ENCODE assay signal across 8 cellular contexts in genomic region chr6:116101790-116102189, GRCh38. TPM values are rescaled to one million over a fixed set of nuclear protein-coding genes. Genes with fewer than 3 reads are reported as not detected.
A peak's percentile ranks its signal among the peaks of the same experiment; 100 is the strongest.
DNase-seq lines count a peak whose midpoint lies in the region; ATAC-seq, FAIRE-seq and TF ChIP-seq lines count a peak whose summit lies in the region.

No MANE protein-coding gene starts in this region.

- H4K20me1 ChIP-seq in HepG2 (ENCODE audit: insufficient read depth, low read length), result no peaks in the 10 kb centered on the region

- H3K36me3 Mint-ChIP-seq in activated CD8-positive, alpha-beta memory T cell treated with anti-CD3 and anti-CD28 coated beads, Interleukin-2, amount 10 ng/mL, durations not matched to agents 7 days and 5 days, result peaks cover under 1% of the 10 kb centered on the region

- BruUV-seq in HepG2 (replicated peaks; lab: Mats Ljungman, UMichigan), result TSS peak; percentile 46

- CTCF ChIA-PET in activated CD8-positive, alpha-beta memory T cell treated with anti-CD3 and anti-CD28 coated beads, Interleukin-2, amount 10 ng/mL, durations not matched to agents 7 days and 5 days (lab: Charles Lee), result interaction anchor here (0.7 to 4.4 kb wide), 4 partner anchors 10 to 90 kb away, joined by 3 to 33 read pairs (median 8); no protein-coding TSS in a partner anchor
- CTCF ChIA-PET in HepG2 (lab: Yijun Ruan, JAX; ENCODE audit: low intra/inter-chr PET ratio, low total read pairs), result interaction anchor here (1.1 to 1.8 kb wide), 2 partner anchors 9 to 91 kb away, joined by 4 to 11 read pairs; no protein-coding TSS in a partner anchor

- peak overlapping the region; percentile 85 for H3K4me3 Mint-ChIP-seq in activated CD8-positive, alpha-beta memory T cell treated with anti-CD3 and anti-CD28 coated beads, Interleukin-2, amount 10 ng/mL, durations not matched to agents 7 days and 5 days

- ATAC-seq in activated CD8-positive, alpha-beta memory T cell treated with anti-CD3 and anti-CD28 coated beads, Interleukin-2, amount 10 ng/mL, durations not matched to agents 7 days and 5 days, result no peak
- no peak for ATAC-seq in HepG2
- ATAC-seq in HG03520 (IDR thresholded peaks at IDR 0.05; ENCODE audit: unreplicated experiment), result no peak
- ATAC-seq in HG02885 (IDR thresholded peaks at IDR 0.05; ENCODE audit: poor library complexity, unreplicated experiment), result no peak

- peaks cover 54% of the 10 kb centered on the region for H3K4me1 Mint-ChIP-seq in activated CD8-positive, alpha-beta memory T cell treated with anti-CD3 and anti-CD28 coated beads, Interleukin-2, amount 10 ng/mL, durations not matched to agents 7 days and 5 days

- 46% methylated on average over 2 of the region's 2 CpGs for WGBS in HepG2 (ENCODE audit: low lambda C conversion rate)
- WGBS in thyroid gland, 2 donors, result 78 to 81% methylated on average over 2 of the region's 2 CpGs

- H3K36me3 ChIP-seq in adipocyte (ENCODE audit: control insufficient read depth, insufficient read depth, low read length, severe bottlenecking) (no peaks in the 10 kb centered on the region), HepG2 (replicated peaks in 1 of 2; ENCODE audit: control insufficient read depth in 1 of 2, insufficient read depth in 2 of 2, low read length in 2 of 2) (no peaks in the 10 kb centered on the region), thyroid gland (no peaks in the 10 kb centered on the region)

- H3K27ac Mint-ChIP-seq in activated CD8-positive, alpha-beta memory T cell treated with anti-CD3 and anti-CD28 coated beads, Interleukin-2, amount 10 ng/mL, durations not matched to agents 7 days and 5 days, result peak overlapping the region; percentile 89

- H3K4me1 ChIP-seq in adipocyte (ENCODE audit: control insufficient read depth, insufficient read depth, low read length) (peaks cover 32% of the 10 kb centered on the region), HepG2 (ENCODE audit: insufficient read depth, low read length) (peaks cover 73% of the 10 kb centered on the region), thyroid gland (peaks cover 8 to 26% of the 10 kb centered on the region in 2 donors)

- DNase-seq in activated CD8-positive, alpha-beta memory T cell treated with anti-CD3 and anti-CD28 coated beads, Interleukin-2, amount 10 ng/mL, durations not matched to agents 7 days and 5 days, result no peak
- no peak for DNase-seq in activated CD8-positive, alpha-beta memory T cell treated with anti-CD3 and anti-CD28 coated beads, Interleukin-2, amount 50 U/mL, for 4 hours
- no peak for DNase-seq in adipocyte (ENCODE audit: low read depth)
- no peak for DNase-seq in HepG2 (ENCODE audit: low spot score)
- DNase-seq in thyroid gland, result no peak
- no peak for DNase-seq in RCC 7860 (ENCODE audit: low spot score)

- peaks cover 25% of the 10 kb centered on the region for H3K79me2 ChIP-seq in HepG2 (ENCODE audit: insufficient read depth, low read length)

- TF ChIP-seq CTCF in HepG2 (CRISPR knock-in tag; IDR thresholded peaks at IDR 0.05) (no peak), thyroid gland (IDR thresholded peaks at IDR 0.05) (no peak)

- H3K9ac ChIP-seq in adipocyte (ENCODE audit: low read length), result peak overlapping the region; percentile 93
- peak overlapping the region; percentile 87 for H3K9ac ChIP-seq in HepG2 (ENCODE audit: insufficient read depth, low read depth, low read length)

- POLR2A ChIA-PET in HepG2 (lab: Yijun Ruan, JAX), result interaction anchor here (2.1 to 4.1 kb wide), 4 partner anchors 10 to 90 kb away, joined by 14 to 51 read pairs (median 21); partner anchors contain the start of gene FRK

- in situ Hi-C loops in HepG2 (cut with HindIII; ENCODE audit: extremely low pct_ligation_motif_present, low pct_unique_long_range_greater_than_20kb), result no loop called here

- H3K4me2 ChIP-seq in HepG2 (ENCODE audit: low read depth, low read length), result peak overlapping the region; percentile 86

- no peaks in the 10 kb centered on the region for H3K9me3 ChIP-seq in adipocyte (ENCODE audit: control insufficient read depth, low read length)
- peaks cover under 1% of the 10 kb centered on the region; the same call in 1 of the 2 replicates for H3K9me3 ChIP-seq in HepG2 (ENCODE audit: low read length)
- H3K9me3 ChIP-seq in thyroid gland, result no peaks in the 10 kb centered on the region

- intact Hi-C loops in HepG2 (cut with micrococcal nuclease; ENCODE audit: unreplicated experiment) (loop anchor here (5.0 to 10.0 kb wide), 2 partner anchors 173 to 204 kb away; partner anchors contain the start of gene TSPYL1), thyroid gland (cut with DNase I) (loop anchor here (5.0 kb wide), 1 partner anchor 89 kb away; no protein-coding TSS in a partner anchor)

- no peaks in the 10 kb centered on the region for H3K9me3 Mint-ChIP-seq in activated CD8-positive, alpha-beta memory T cell treated with anti-CD3 and anti-CD28 coated beads, Interleukin-2, amount 10 ng/mL, durations not matched to agents 7 days and 5 days (ENCODE audit: low read depth)

- H3K27me3 ChIP-seq in adipocyte (replicated peaks; ENCODE audit: control insufficient read depth, insufficient read depth, low read length), result no peaks in the 10 kb centered on the region
- no peaks in the 10 kb centered on the region; a peak in 1 of 5 replicates for H3K27me3 ChIP-seq in HepG2 (ENCODE audit: control insufficient read depth in 1 of 2, insufficient read depth in 2 of 2, low read length in 2 of 2)
- no peaks in the 10 kb centered on the region for H3K27me3 ChIP-seq in thyroid gland

- TF ChIP-seq POLR2A in HepG2 (IDR thresholded peaks at IDR 0.05; ENCODE audit: insufficient read depth in 1 of 2, low read depth in 2 of 2, low read length in 2 of 2) (no peak), thyroid gland (IDR thresholded peaks at IDR 0.05) (no peak)

- no peak for FAIRE-seq in HepG2 (lab: Jason Lieb, UNC)
- no peak for FAIRE-seq in RCC 7860 (lab: Jason Lieb, UNC)

- H3K27me3 Mint-ChIP-seq in activated CD8-positive, alpha-beta memory T cell treated with anti-CD3 and anti-CD28 coated beads, Interleukin-2, amount 10 ng/mL, durations not matched to agents 7 days and 5 days, result no peaks in the 10 kb centered on the region

- H3K4me3 ChIP-seq in adipocyte (ENCODE audit: low read length), result peak overlapping the region; percentile 93
- H3K4me3 ChIP-seq in HepG2 (replicated peaks in 1 of 3; ENCODE audit: insufficient read depth in 1 of 3, low read depth in 2 of 3, low read length in 3 of 3), result peak overlapping the region; percentile 68 to 93 (median 92)
- peak overlapping the region; percentile 68 to 80 (median 78) for H3K4me3 ChIP-seq in thyroid gland (replicated peaks in 1 of 3)

- H3K27ac ChIP-seq in HepG2 (ENCODE audit: extremely low read length, insufficient read depth, low read length) (peak overlapping the region; percentile 90), thyroid gland (peak overlapping the region in 2 of 3 donors; percentile 97 to 98)

- H2AFZ ChIP-seq in HepG2 (ENCODE audit: low read length), result no peak overlapping the region

- TF ChIP-seq EP300 in HepG2 (IDR thresholded peaks at IDR 0.05; ENCODE audit: low read depth in 2 of 2, low read length in 2 of 2) (no peak), HepG2 (CRISPR knock-in tag; IDR thresholded peaks at IDR 0.05; ENCODE audit: borderline replicate concordance) (no peak)

- no peak for TF ChIP-seq RAD21 in HepG2 (CRISPR knock-in tag; IDR thresholded peaks at IDR 0.05)

RNA-seq across cellular contexts. Expression of gene NT5DC1, which starts 1.1 kb away (rescaled TPM):
- total RNA-seq in activated CD8-positive, alpha-beta memory T cell treated with anti-CD3 and anti-CD28 coated beads, Interleukin-2, amount 10 ng/mL, durations not matched to agents 7 days and 5 days, result 10 to 100 TPM; 26.4 to 43.7 TPM
- total RNA-seq in HepG2 (2016; rRNA removed; fragmentation: Illumina TruSeq; extraction: Trizol), result 56.1 and 90.6 TPM in 2 replicates
- 7.3 and 12.5 TPM in 2 replicates for total RNA-seq in HepG2 (2016; cell fraction: cytosol; rRNA removed; fragmentation: Illumina TruSeq; extraction: Trizol; ENCODE audit: low read depth)
- total RNA-seq in HepG2 (2016; cell fraction: insoluble cytoplasmic fraction; rRNA removed; fragmentation: Illumina TruSeq; extraction: Trizol), result 54.8 and 88.2 TPM in 2 replicates
- 25.6 and 27.4 TPM in 2 replicates for total RNA-seq in HepG2 (2016; cell fraction: membrane; rRNA removed; fragmentation: Illumina TruSeq; extraction: Trizol)
- 46.5 and 53.8 TPM in 2 replicates for total RNA-seq in HepG2 (2016; cell fraction: nucleus; rRNA removed; fragmentation: Illumina TruSeq; extraction: Trizol)
- 22.1 and 27.0 TPM in 2 replicates for polyA plus RNA-seq in HepG2 (2011; rRNA removed)
- polyA plus RNA-seq in HepG2 (2011; cell fraction: cytosol; rRNA removed), result 22.4 and 23.3 TPM in 2 replicates
- polyA plus RNA-seq in HepG2 (2011; cell fraction: nucleus; rRNA removed), result 10.3 and 13.1 TPM in 2 replicates
- polyA plus RNA-seq in HepG2 (2012), result 28.1 and 28.8 TPM in 2 replicates
- 12.1 and 12.5 TPM in 2 replicates for polyA plus RNA-seq in HepG2 (2016; cell fraction: cytosol; fragmentation: Illumina TruSeq; extraction: Trizol; ENCODE audit: low read depth)
- 81.9 and 84.6 TPM in 2 replicates for polyA plus RNA-seq in HepG2 (2016; cell fraction: insoluble cytoplasmic fraction; fragmentation: Illumina TruSeq; extraction: Trizol; ENCODE audit: low read depth)
- 21.3 and 21.5 TPM in 2 replicates for polyA plus RNA-seq in HepG2 (2016; cell fraction: membrane; fragmentation: Illumina TruSeq; extraction: Trizol; ENCODE audit: low read depth)
- polyA plus RNA-seq in HepG2 (2016; cell fraction: nucleus; fragmentation: Illumina TruSeq; extraction: Trizol; ENCODE audit: insufficient read depth, low read depth), result 34.4 and 35.2 TPM in 2 replicates
- 22.3 and 35.3 TPM in 2 replicates for polyA minus RNA-seq in HepG2 (2011; rRNA and poly(A)+ RNA removed; ENCODE audit: low replicate concordance)
- polyA minus RNA-seq in HepG2 (2011; cell fraction: cytosol; rRNA and poly(A)+ RNA removed), result 38.6 and 39.5 TPM in 2 replicates
- 40.2 and 44.4 TPM in 2 replicates for polyA minus RNA-seq in HepG2 (2011; cell fraction: nucleus; rRNA and poly(A)+ RNA removed)
- 10 to 100 TPM; 17.5 to 35.7 (median 22.1) TPM for total RNA-seq in thyroid gland

RNA-seq across cellular contexts. Expression of gene COL10A1, which starts 24.1 kb away (rescaled TPM):
- total RNA-seq in activated CD8-positive, alpha-beta memory T cell treated with anti-CD3 and anti-CD28 coated beads, Interleukin-2, amount 10 ng/mL, durations not matched to agents 7 days and 5 days, result not detected
- total RNA-seq in HepG2 (2016; rRNA removed; fragmentation: Illumina TruSeq; extraction: Trizol) (not detected in 2 replicates), thyroid gland (under 1 TPM in 1 of 4 donors, not detected in 3; 0.78 TPM)
- not detected in 2 replicates for total RNA-seq in HepG2 (2016; cell fraction: cytosol; rRNA removed; fragmentation: Illumina TruSeq; extraction: Trizol; ENCODE audit: low read depth)
- total RNA-seq in HepG2 (2016; cell fraction: insoluble cytoplasmic fraction; rRNA removed; fragmentation: Illumina TruSeq; extraction: Trizol), result 0.04 TPM in 1 of 2 replicates, not detected in the other
- not detected in 2 replicates for total RNA-seq in HepG2 (2016; cell fraction: membrane; rRNA removed; fragmentation: Illumina TruSeq; extraction: Trizol)
- not detected in 2 replicates for total RNA-seq in HepG2 (2016; cell fraction: nucleus; rRNA removed; fragmentation: Illumina TruSeq; extraction: Trizol)
- polyA plus RNA-seq in HepG2 (2011; rRNA removed), result 0.07 TPM in 2 replicates
- polyA plus RNA-seq in HepG2 (2011; cell fraction: cytosol; rRNA removed), result 0.03 and 0.05 TPM in 2 replicates
- polyA plus RNA-seq in HepG2 (2011; cell fraction: nucleus; rRNA removed), result not detected in 2 replicates
- polyA plus RNA-seq in HepG2 (2012), result 0.07 and 0.12 TPM in 2 replicates
- not detected in 2 replicates for polyA plus RNA-seq in HepG2 (2016; cell fraction: cytosol; fragmentation: Illumina TruSeq; extraction: Trizol; ENCODE audit: low read depth)
- not detected in 2 replicates for polyA plus RNA-seq in HepG2 (2016; cell fraction: insoluble cytoplasmic fraction; fragmentation: Illumina TruSeq; extraction: Trizol; ENCODE audit: low read depth)
- not detected in 2 replicates for polyA plus RNA-seq in HepG2 (2016; cell fraction: membrane; fragmentation: Illumina TruSeq; extraction: Trizol; ENCODE audit: low read depth)
- not detected in 2 replicates for polyA plus RNA-seq in HepG2 (2016; cell fraction: nucleus; fragmentation: Illumina TruSeq; extraction: Trizol; ENCODE audit: insufficient read depth, low read depth)
- 0.30 TPM in 1 of 2 replicates, not detected in the other for polyA minus RNA-seq in HepG2 (2011; rRNA and poly(A)+ RNA removed; ENCODE audit: low replicate concordance)
- not detected in 2 replicates for polyA minus RNA-seq in HepG2 (2011; cell fraction: cytosol; rRNA and poly(A)+ RNA removed)
- 0.13 TPM in 1 of 2 replicates, not detected in the other for polyA minus RNA-seq in HepG2 (2011; cell fraction: nucleus; rRNA and poly(A)+ RNA removed)

RNA-seq across cellular contexts. Expression of gene FRK, which starts 41.1 kb away (rescaled TPM):
- under 1 TPM; 0.09 to 0.12 TPM for total RNA-seq in activated CD8-positive, alpha-beta memory T cell treated with anti-CD3 and anti-CD28 coated beads, Interleukin-2, amount 10 ng/mL, durations not matched to agents 7 days and 5 days
- total RNA-seq in HepG2 (2016; rRNA removed; fragmentation: Illumina TruSeq; extraction: Trizol) (2.9 and 4.5 TPM in 2 replicates), thyroid gland (1 to 10 TPM; 1.2 to 3.5 (median 2.4) TPM)
- total RNA-seq in HepG2 (2016; cell fraction: cytosol; rRNA removed; fragmentation: Illumina TruSeq; extraction: Trizol; ENCODE audit: low read depth), result 0.51 and 0.62 TPM in 2 replicates
- 2.9 and 4.1 TPM in 2 replicates for total RNA-seq in HepG2 (2016; cell fraction: insoluble cytoplasmic fraction; rRNA removed; fragmentation: Illumina TruSeq; extraction: Trizol)
- 0.86 and 0.93 TPM in 2 replicates for total RNA-seq in HepG2 (2016; cell fraction: membrane; rRNA removed; fragmentation: Illumina TruSeq; extraction: Trizol)
- 6.1 and 6.5 TPM in 2 replicates for total RNA-seq in HepG2 (2016; cell fraction: nucleus; rRNA removed; fragmentation: Illumina TruSeq; extraction: Trizol)
- polyA plus RNA-seq in HepG2 (2011; rRNA removed), result 1.3 and 1.5 TPM in 2 replicates
- 0.56 and 1.2 TPM in 2 replicates for polyA plus RNA-seq in HepG2 (2011; cell fraction: cytosol; rRNA removed)
- polyA plus RNA-seq in HepG2 (2011; cell fraction: nucleus; rRNA removed), result 1.7 and 2.6 TPM in 2 replicates
- 0.65 and 0.80 TPM in 2 replicates for polyA plus RNA-seq in HepG2 (2012)
- polyA plus RNA-seq in HepG2 (2016; cell fraction: cytosol; fragmentation: Illumina TruSeq; extraction: Trizol; ENCODE audit: low read depth), result 0.08 and 0.10 TPM in 2 replicates
- polyA plus RNA-seq in HepG2 (2016; cell fraction: insoluble cytoplasmic fraction; fragmentation: Illumina TruSeq; extraction: Trizol; ENCODE audit: low read depth), result 1.7 and 1.9 TPM in 2 replicates
- 0.18 and 0.27 TPM in 2 replicates for polyA plus RNA-seq in HepG2 (2016; cell fraction: membrane; fragmentation: Illumina TruSeq; extraction: Trizol; ENCODE audit: low read depth)
- 2.1 and 2.6 TPM in 2 replicates for polyA plus RNA-seq in HepG2 (2016; cell fraction: nucleus; fragmentation: Illumina TruSeq; extraction: Trizol; ENCODE audit: insufficient read depth, low read depth)
- 5.6 and 8.1 TPM in 2 replicates for polyA minus RNA-seq in HepG2 (2011; rRNA and poly(A)+ RNA removed; ENCODE audit: low replicate concordance)
- 2.5 and 3.6 TPM in 2 replicates for polyA minus RNA-seq in HepG2 (2011; cell fraction: cytosol; rRNA and poly(A)+ RNA removed)
- 16.5 and 22.3 TPM in 2 replicates for polyA minus RNA-seq in HepG2 (2011; cell fraction: nucleus; rRNA and poly(A)+ RNA removed)
